Comparison of ENCODE assay signal across 14 cellular contexts in the genomic region with DNA sequence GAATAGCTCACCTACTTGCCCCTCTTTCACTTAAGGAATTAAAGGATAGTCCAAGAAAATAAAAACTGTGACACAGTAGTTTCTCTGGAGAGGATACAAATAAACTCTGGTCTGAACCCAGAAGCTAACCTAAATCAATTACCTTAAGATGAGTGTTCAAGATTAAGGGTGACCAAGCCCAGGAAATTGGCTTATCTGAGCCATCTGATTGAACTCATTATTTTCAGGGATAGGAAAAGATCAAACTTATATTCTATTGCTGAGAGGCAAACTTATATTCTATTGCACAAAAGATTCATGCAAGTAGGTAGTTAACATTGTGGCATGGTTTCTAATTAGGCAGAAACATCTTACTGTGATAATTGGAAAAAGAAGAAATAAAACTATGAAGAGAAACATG.
DNase-seq lines count a peak whose midpoint lies in the region; TF ChIP-seq lines count a peak whose summit lies in the region.
"Had no signal": no experiment of that assay in that cellular context is flagged by ENCODE, and none has a peak within 500 bp of the region (broad histone marks: within the 10 kb centered on the region; RNA-seq: fewer than 3 reads in every experiment).

No MANE protein-coding gene starts in this region.

- no peak for TF ChIP-seq EP300 in esophagus muscularis mucosa (IDR thresholded peaks at IDR 0.05)
- TF ChIP-seq EP300 in sigmoid colon (IDR thresholded peaks at IDR 0.05): no peak
- TF ChIP-seq EP300 in tibial nerve (IDR thresholded peaks at IDR 0.05): no peak

- H3K27me3 ChIP-seq in right atrium auricular region (no peaks in the 10 kb centered on the region), esophagus muscularis mucosa (no peaks in the 10 kb centered on the region), sigmoid colon (no peaks in the 10 kb centered on the region), tibial nerve (no peaks in the 10 kb centered on the region)
- H3K27me3 ChIP-seq: BLaER1 treated with 17β-estradiol and CSF1 and Interleukin-3, amounts not matched to agents 10 nM and 100 nM had no signal

- intact Hi-C loops in cardiac septum (cut with DNase I) (no loop called here), esophagus muscularis mucosa (cut with DNase I) (loop anchor here (10.0 kb wide), 1 partner anchor 321 kb away; no protein-coding TSS in a partner anchor), sigmoid colon (cut with DNase I) (loop anchor here (5.0 kb wide), 2 partner anchors 169 to 234 kb away; no protein-coding TSS in a partner anchor)
- intact Hi-C loops in activated T-helper 2 cell treated with anti-CD3 and anti-CD28 coated beads, Interferon-gamma antibody, Interleukin-2, Interleukin-4, amounts not matched to agents 10 μg/mL and 5 μg/mL and 100 μg/mL, durations not matched to agents 14 hours and 24 hours and 36 hours (cut with micrococcal nuclease): no loop called here

- DNase-seq in right atrium auricular region (ENCODE audit: low spot score) (no peak), cardiac septum (ENCODE audit: low spot score) (no peak), esophagus muscularis mucosa (ENCODE audit: extremely low spot score) (no peak), sigmoid colon (no peak), tibial nerve (ENCODE audit: low spot score in 2 of 2) (no peak), activated T-cell treated with anti-CD3 and anti-CD28 coated beads for 4 hours (no peak), NCI-H1436 treated with DMSO at 0.1 percent for 48 hours (lab: John Stamatoyannopoulos, UW) (no peak)
- no peak for DNase-seq in activated T-helper 2 cell treated with anti-CD3 and anti-CD28 coated beads, Interferon-gamma antibody, Interleukin-2, Interleukin-4, amounts not matched to agents 10 μg/mL and 5 μg/mL and 100 μg/mL, durations not matched to agents 14 hours and 24 hours and 36 hours (ENCODE audit: low spot score)
- DNase-seq: ACHN; CD4-positive, CD25-positive, alpha-beta regulatory T cell; DMS53; GF-D8 had no signal

- TF ChIP-seq POLR2A in esophagus muscularis mucosa (IDR thresholded peaks at IDR 0.05; ENCODE audit: low read depth) (no peak), sigmoid colon (IDR thresholded peaks at IDR 0.05) (no peak), tibial nerve (IDR thresholded peaks at IDR 0.05) (no peak)

- H3K36me3 ChIP-seq in right atrium auricular region: no peaks in the 10 kb centered on the region
- H3K36me3 ChIP-seq in esophagus muscularis mucosa: no peaks in the 10 kb centered on the region
- no peaks in the 10 kb centered on the region for H3K36me3 ChIP-seq in sigmoid colon
- no peaks in the 10 kb centered on the region for H3K36me3 ChIP-seq in tibial nerve
- H3K36me3 ChIP-seq: BLaER1 treated with 17β-estradiol and CSF1 and Interleukin-3, amounts not matched to agents 10 nM and 100 nM; HAP-1 had no signal

- H3K4me3 Mint-ChIP-seq in activated T-helper 2 cell treated with anti-CD3 and anti-CD28 coated beads, Interferon-gamma antibody, Interleukin-2, Interleukin-4, amounts not matched to agents 10 μg/mL and 5 μg/mL and 100 μg/mL, durations not matched to agents 14 hours and 24 hours and 36 hours (ENCODE audit: low read depth): no peak overlapping the region
- H3K4me3 Mint-ChIP-seq: CD4-positive, CD25-positive, alpha-beta regulatory T cell had no signal

- H3K4me1 ChIP-seq in right atrium auricular region: peaks cover 0 to 24% of the 10 kb centered on the region in 2 donors
- H3K4me1 ChIP-seq in esophagus muscularis mucosa: peaks cover 7 to 73% (median 59%) of the 10 kb centered on the region in 4 donors
- H3K4me1 ChIP-seq in sigmoid colon: peaks cover 0 to 39% (median 34%) of the 10 kb centered on the region in 4 donors
- peaks cover 0 to 26% (median 2%) of the 10 kb centered on the region in 4 donors for H3K4me1 ChIP-seq in tibial nerve

- H3K4me3 ChIP-seq in right atrium auricular region (no peak overlapping the region), esophagus muscularis mucosa (no peak overlapping the region), sigmoid colon (no peak overlapping the region), tibial nerve (no peak overlapping the region)
- H3K4me3 ChIP-seq: BLaER1 treated with 17β-estradiol and CSF1 and Interleukin-3, amounts not matched to agents 10 nM and 100 nM; HAP-1 had no signal

- H3K27me3 Mint-ChIP-seq in activated T-helper 2 cell treated with anti-CD3 and anti-CD28 coated beads, Interferon-gamma antibody, Interleukin-2, Interleukin-4, amounts not matched to agents 10 μg/mL and 5 μg/mL and 100 μg/mL, durations not matched to agents 14 hours and 24 hours and 36 hours (ENCODE audit: low read depth): no peaks in the 10 kb centered on the region
- H3K27me3 Mint-ChIP-seq: CD4-positive, CD25-positive, alpha-beta regulatory T cell had no signal

- TF ChIP-seq CTCF in right atrium auricular region (IDR thresholded peaks at IDR 0.05) (no peak), esophagus muscularis mucosa (IDR thresholded peaks at IDR 0.05) (no peak), sigmoid colon (IDR thresholded peaks at IDR 0.05) (no peak), tibial nerve (IDR thresholded peaks at IDR 0.05) (no peak)

- no peaks in the 10 kb centered on the region for H3K36me3 Mint-ChIP-seq in activated T-helper 2 cell treated with anti-CD3 and anti-CD28 coated beads, Interferon-gamma antibody, Interleukin-2, Interleukin-4, amounts not matched to agents 10 μg/mL and 5 μg/mL and 100 μg/mL, durations not matched to agents 14 hours and 24 hours and 36 hours (ENCODE audit: low read depth)
- H3K36me3 Mint-ChIP-seq: CD4-positive, CD25-positive, alpha-beta regulatory T cell had no signal

- no peak overlapping the region for H3K27ac Mint-ChIP-seq in activated T-helper 2 cell treated with anti-CD3 and anti-CD28 coated beads, Interferon-gamma antibody, Interleukin-2, Interleukin-4, amounts not matched to agents 10 μg/mL and 5 μg/mL and 100 μg/mL, durations not matched to agents 14 hours and 24 hours and 36 hours
- H3K27ac Mint-ChIP-seq: CD4-positive, CD25-positive, alpha-beta regulatory T cell had no signal

- peaks cover 4% of the 10 kb centered on the region for H3K9me3 Mint-ChIP-seq in activated T-helper 2 cell treated with anti-CD3 and anti-CD28 coated beads, Interferon-gamma antibody, Interleukin-2, Interleukin-4, amounts not matched to agents 10 μg/mL and 5 μg/mL and 100 μg/mL, durations not matched to agents 14 hours and 24 hours and 36 hours

- H3K27ac ChIP-seq in right atrium auricular region (peak overlapping the region; percentile 1 to 30), esophagus muscularis mucosa (replicated peaks in 1 of 4) (peak overlapping the region; percentile 65 to 70 (median 67)), sigmoid colon (peak overlapping the region; percentile 44 to 64 (median 61)), tibial nerve (peak overlapping the region in 3 of 4 donors; percentile 13 to 75 (median 70))
- H3K27ac ChIP-seq: BLaER1 treated with 17β-estradiol and CSF1 and Interleukin-3, amounts not matched to agents 10 nM and 100 nM had no signal

- H3K4me1 Mint-ChIP-seq in activated T-helper 2 cell treated with anti-CD3 and anti-CD28 coated beads, Interferon-gamma antibody, Interleukin-2, Interleukin-4, amounts not matched to agents 10 μg/mL and 5 μg/mL and 100 μg/mL, durations not matched to agents 14 hours and 24 hours and 36 hours (ENCODE audit: low read depth): no peaks in the 10 kb centered on the region
- H3K4me1 Mint-ChIP-seq: CD4-positive, CD25-positive, alpha-beta regulatory T cell had no signal

- no peaks in the 10 kb centered on the region for H3K9me3 ChIP-seq in right atrium auricular region
- H3K9me3 ChIP-seq in esophagus muscularis mucosa: no peaks in the 10 kb centered on the region
- H3K9me3 ChIP-seq in sigmoid colon: no peaks in the 10 kb centered on the region
- no peaks in the 10 kb centered on the region for H3K9me3 ChIP-seq in tibial nerve
- H3K9me3 ChIP-seq: BLaER1 treated with 17β-estradiol and CSF1 and Interleukin-3, amounts not matched to agents 10 nM and 100 nM; HAP-1 had no signal

Comparison
In these comparisons a context has a peak if more than half of its experiments do, and no peak if none do; other contexts are left out.
1. H3K27ac ChIP-seq: peak in every context shown above with its lines; median percentile 70 in tibial nerve; 67 in esophagus muscularis mucosa; 61 in sigmoid colon; 16 in right atrium auricular region.
2. intact Hi-C loops: an anchor here in esophagus muscularis mucosa (10.0 kb wide) and sigmoid colon (5.0 kb wide); none called in cardiac septum and activated T-helper 2 cell treated with anti-CD3 and anti-CD28 coated beads, Interferon-gamma antibody, Interleukin-2, Interleukin-4, amounts not matched to agents 10 μg/mL and 5 μg/mL and 100 μg/mL, durations not matched to agents 14 hours and 24 hours and 36 hours.